In genomic region chr18:28081516-28081915, GRCh38 we compare ENCODE assay signal across 28 cellular contexts.
"Had no signal": no experiment of that assay in that cellular context is flagged by ENCODE, and none has a peak within 500 bp of the region (broad histone marks: within the 10 kb centered on the region; RNA-seq: fewer than 3 reads in every experiment).

No MANE protein-coding gene starts in this region.

- DNase-seq: activated CD4-positive, alpha-beta T cell treated with anti-CD3 and anti-CD28 coated beads, Interleukin-2, amount 10 ng/mL, durations not matched to agents 24 days and 14 days; activated CD4-positive, alpha-beta T cell treated with anti-CD3 and anti-CD28 coated beads, Interleukin-2, amount 50 U/mL, for 4 hours; activated CD8-positive, alpha-beta T cell treated with anti-CD3 and anti-CD28 coated beads for 36 hours; activated effector memory CD4-positive, alpha-beta T cell treated with anti-CD3 and anti-CD28 coated beads, Interleukin-2, amount 50 U/mL, for 16 hours; activated naive CD4-positive, alpha-beta T cell; activated naive CD4-positive, alpha-beta T cell treated with anti-CD3 and anti-CD28 coated beads, Interleukin-2, amount 50 U/mL, for 16 hours; activated naive CD8-positive, alpha-beta T cell treated with anti-CD3 and anti-CD28 coated beads for 36 hours; activated T-cell treated with anti-CD3 and anti-CD28 coated beads, Interleukin-2, amount 50 U/mL, for 1 hour; activated T-cell treated with anti-CD3 and anti-CD28 coated beads, Interleukin-2, amount 50 U/mL, for 72 hours; amygdala; body of pancreas; Karpas-422; NCI-H1105; NCI-H1436; NCI-H1694; NCI-H1930; NCI-H345; NCI-H524 treated with DMSO at 0.1 percent for 48 hours; PC-9; SHP77; SJCRH30; SK-N-SH had no signal

- H3K9me2 ChIP-seq: SK-N-SH had no signal

- H3K36me3 Mint-ChIP-seq: activated naive CD8-positive, alpha-beta T cell treated with anti-CD3 and anti-CD28 coated beads for 36 hours had no signal

- H3K4me3 ChIP-seq: ascending aorta, body of pancreas, breast epithelium, PC-9, SJCRH30 had no signal

- H3K4me1 Mint-ChIP-seq: activated CD4-positive, alpha-beta T cell treated with anti-CD3 and anti-CD28 coated beads, Interleukin-2, amount 10 ng/mL, durations not matched to agents 24 days and 14 days; activated naive CD8-positive, alpha-beta T cell treated with anti-CD3 and anti-CD28 coated beads for 36 hours; activated T-helper 17 cell treated with anti-CD3 and anti-CD28 coated beads, Interleukin-2, amount 50 U/mL, for 72 hours had no signal

- H3K27me3 Mint-ChIP-seq: activated CD4-positive, alpha-beta T cell treated with anti-CD3 and anti-CD28 coated beads, Interleukin-2, amount 10 ng/mL, durations not matched to agents 24 days and 14 days; activated CD8-positive, alpha-beta T cell treated with anti-CD3 and anti-CD28 coated beads for 36 hours; activated naive CD8-positive, alpha-beta T cell treated with anti-CD3 and anti-CD28 coated beads for 36 hours; activated T-helper 17 cell treated with anti-CD3 and anti-CD28 coated beads, Interleukin-2, amount 50 U/mL, for 72 hours had no signal

- H3K9me3 Mint-ChIP-seq: activated CD4-positive, alpha-beta T cell treated with anti-CD3 and anti-CD28 coated beads, Interleukin-2, amount 10 ng/mL, durations not matched to agents 24 days and 14 days; activated CD8-positive, alpha-beta T cell treated with anti-CD3 and anti-CD28 coated beads for 36 hours; activated naive CD8-positive, alpha-beta T cell treated with anti-CD3 and anti-CD28 coated beads for 36 hours had no signal

- FAIRE-seq: TTC549 had no signal

- H3K9me3 ChIP-seq: ascending aorta, body of pancreas, breast epithelium, SJCRH30, SK-N-SH had no signal

- H3K4me2 ChIP-seq: PC-9, SK-N-SH had no signal

- H3K27ac ChIP-seq: ascending aorta, body of pancreas, breast epithelium, PC-9, SJCRH30 had no signal

- H3K9ac ChIP-seq: SK-N-SH had no signal

- H3K27me3 ChIP-seq: ascending aorta, body of pancreas, breast epithelium, SJCRH30 had no signal

- H3K27ac Mint-ChIP-seq: activated CD4-positive, alpha-beta T cell treated with anti-CD3 and anti-CD28 coated beads, Interleukin-2, amount 10 ng/mL, durations not matched to agents 24 days and 14 days; activated CD8-positive, alpha-beta T cell treated with anti-CD3 and anti-CD28 coated beads for 36 hours; activated naive CD8-positive, alpha-beta T cell treated with anti-CD3 and anti-CD28 coated beads for 36 hours; activated T-cell treated with anti-CD3 and anti-CD28 coated beads, Interleukin-2, amount 50 U/mL, for 72 hours; activated T-helper 17 cell treated with anti-CD3 and anti-CD28 coated beads, Interleukin-2, amount 50 U/mL, for 72 hours; T-helper 1 cell treated with Interleukin-12 subunit alpha and Interleukin-12 subunit beta and Interleukin-4 antibody, amounts not matched to agents 30 μg/mL and 1 μg/mL, for 36 hours; T-helper 2 cell treated with Interferon-gamma antibody and Interleukin-4, amounts not matched to agents 5 μg/mL and 100 μg/mL, for 36 hours had no signal

- H2AFZ ChIP-seq: PC-9 had no signal

- H3K4me3 Mint-ChIP-seq: activated CD4-positive, alpha-beta T cell treated with anti-CD3 and anti-CD28 coated beads, Interleukin-2, amount 10 ng/mL, durations not matched to agents 24 days and 14 days; activated CD8-positive, alpha-beta T cell treated with anti-CD3 and anti-CD28 coated beads for 36 hours; activated naive CD8-positive, alpha-beta T cell treated with anti-CD3 and anti-CD28 coated beads for 36 hours; activated T-cell treated with anti-CD3 and anti-CD28 coated beads, Interleukin-2, amount 50 U/mL, for 72 hours; activated T-helper 17 cell treated with anti-CD3 and anti-CD28 coated beads, Interleukin-2, amount 50 U/mL, for 72 hours; T-helper 1 cell treated with Interleukin-12 subunit alpha and Interleukin-12 subunit beta and Interleukin-4 antibody, amounts not matched to agents 30 μg/mL and 1 μg/mL, for 36 hours; T-helper 2 cell treated with Interferon-gamma antibody and Interleukin-4, amounts not matched to agents 5 μg/mL and 100 μg/mL, for 36 hours had no signal

- H3K36me3 ChIP-seq: ascending aorta, breast epithelium, SJCRH30 had no signal

- H3K4me1 ChIP-seq: ascending aorta, breast epithelium, SJCRH30 had no signal
